33 cellular contexts compared by ENCODE assay signal in genomic region chr6:138582573-138582972, GRCh38.
"Had no signal": no experiment of that assay in that cellular context is flagged by ENCODE, and none has a peak within 500 bp of the region (broad histone marks: within the 10 kb centered on the region; RNA-seq: fewer than 3 reads in every experiment).

No MANE protein-coding gene starts in this region.

- H3K4me3 ChIP-seq: adrenal gland, body of pancreas, esophagus muscularis mucosa, gastrocnemius medialis, heart left ventricle had no signal

- H3K27me3 Mint-ChIP-seq: activated CD4-positive, alpha-beta memory T cell treated with anti-CD3 and anti-CD28 coated beads for 36 hours; activated naive CD4-positive, alpha-beta T cell treated with anti-CD3 and anti-CD28 coated beads, Interleukin-2, amount 50 U/mL, for 24 hours; activated naive CD8-positive, alpha-beta T cell treated with anti-CD3 and anti-CD28 coated beads for 36 hours; activated naive CD8-positive, alpha-beta T cell treated with anti-CD3 and anti-CD28 coated beads, Interleukin-2, amount 50 U/mL, for 24 hours had no signal

- H3K9me3 Mint-ChIP-seq: activated CD4-positive, alpha-beta memory T cell treated with anti-CD3 and anti-CD28 coated beads for 36 hours; activated CD4-positive, alpha-beta T cell treated with anti-CD3 and anti-CD28 coated beads, Interleukin-2, amount 10 ng/mL, durations not matched to agents 24 days and 14 days; activated naive CD4-positive, alpha-beta T cell treated with anti-CD3 and anti-CD28 coated beads for 36 hours; activated naive CD4-positive, alpha-beta T cell treated with anti-CD3 and anti-CD28 coated beads, Interleukin-2, amount 50 U/mL, for 24 hours; activated naive CD8-positive, alpha-beta T cell treated with anti-CD3 and anti-CD28 coated beads for 36 hours; activated naive CD8-positive, alpha-beta T cell treated with anti-CD3 and anti-CD28 coated beads, Interleukin-2, amount 50 U/mL, for 24 hours; activated T-helper 1 cell treated with anti-CD3 and anti-CD28 coated beads, Interleukin-12 subunit alpha, Interleukin-12 subunit beta, Interleukin-2, Interleukin-4 antibody, amounts not matched to agents 30 ng/mL and 10 ng/mL and 1 ng/mL, durations not matched to agents 14 hours and 24 hours and 36 hours; activated T-helper 2 cell treated with anti-CD3 and anti-CD28 coated beads, Interferon-gamma antibody, Interleukin-2, Interleukin-4, amounts not matched to agents 10 μg/mL and 5 μg/mL and 100 μg/mL, durations not matched to agents 14 hours and 24 hours and 36 hours; effector memory CD8-positive, alpha-beta T cell had no signal

- ATAC-seq: activated CD4-positive, alpha-beta T cell treated with anti-CD3 and anti-CD28 coated beads for 36 hours; activated CD8-positive, alpha-beta memory T cell treated with anti-CD3 and anti-CD28 coated beads, Interleukin-2, amount 10 ng/mL, durations not matched to agents 7 days and 5 days; activated CD8-positive, alpha-beta T cell treated with anti-CD3 and anti-CD28 coated beads, Interleukin-2, amount 10 ng/mL, durations not matched to agents 7 days and 5 days; activated naive CD8-positive, alpha-beta T cell treated with anti-CD3 and anti-CD28 coated beads, Interleukin-2, amount 50 U/mL, for 24 hours; body of pancreas; effector memory CD8-positive, alpha-beta T cell; foreskin keratinocyte; gastrocnemius medialis had no signal

- H3K9me3 ChIP-seq: adrenal gland, body of pancreas, esophagus muscularis mucosa, gastrocnemius medialis, heart left ventricle had no signal

- H3K27me3 ChIP-seq: adrenal gland, body of pancreas, esophagus muscularis mucosa, foreskin keratinocyte, gastrocnemius medialis, heart left ventricle had no signal

- H3K4me3 Mint-ChIP-seq: activated CD4-positive, alpha-beta memory T cell treated with anti-CD3 and anti-CD28 coated beads for 36 hours; activated CD4-positive, alpha-beta T cell treated with anti-CD3 and anti-CD28 coated beads for 36 hours; activated CD4-positive, alpha-beta T cell treated with anti-CD3 and anti-CD28 coated beads, Interleukin-2, amount 10 ng/mL, durations not matched to agents 24 days and 14 days; activated CD8-positive, alpha-beta memory T cell treated with anti-CD3 and anti-CD28 coated beads, Interleukin-2, amount 10 ng/mL, durations not matched to agents 7 days and 5 days; activated CD8-positive, alpha-beta T cell treated with anti-CD3 and anti-CD28 coated beads, Interleukin-2, amount 10 ng/mL, durations not matched to agents 7 days and 5 days; activated naive CD4-positive, alpha-beta T cell treated with anti-CD3 and anti-CD28 coated beads for 36 hours; activated naive CD4-positive, alpha-beta T cell treated with anti-CD3 and anti-CD28 coated beads, Interleukin-2, amount 50 U/mL, for 24 hours; activated naive CD8-positive, alpha-beta T cell treated with anti-CD3 and anti-CD28 coated beads for 36 hours; activated naive CD8-positive, alpha-beta T cell treated with anti-CD3 and anti-CD28 coated beads, Interleukin-2, amount 50 U/mL, for 24 hours; activated T-helper 1 cell treated with anti-CD3 and anti-CD28 coated beads, Interleukin-12 subunit alpha, Interleukin-12 subunit beta, Interleukin-2, Interleukin-4 antibody, amounts not matched to agents 30 ng/mL and 10 ng/mL and 1 ng/mL, durations not matched to agents 14 hours and 24 hours and 36 hours; effector memory CD8-positive, alpha-beta T cell had no signal

- H3K27ac Mint-ChIP-seq: activated CD4-positive, alpha-beta memory T cell treated with anti-CD3 and anti-CD28 coated beads for 36 hours; activated CD4-positive, alpha-beta T cell treated with anti-CD3 and anti-CD28 coated beads for 36 hours; activated CD4-positive, alpha-beta T cell treated with anti-CD3 and anti-CD28 coated beads, Interleukin-2, amount 10 ng/mL, durations not matched to agents 24 days and 14 days; activated CD8-positive, alpha-beta memory T cell treated with anti-CD3 and anti-CD28 coated beads, Interleukin-2, amount 10 ng/mL, durations not matched to agents 7 days and 5 days; activated CD8-positive, alpha-beta T cell treated with anti-CD3 and anti-CD28 coated beads, Interleukin-2, amount 10 ng/mL, durations not matched to agents 7 days and 5 days; activated naive CD4-positive, alpha-beta T cell treated with anti-CD3 and anti-CD28 coated beads for 36 hours; activated naive CD4-positive, alpha-beta T cell treated with anti-CD3 and anti-CD28 coated beads, Interleukin-2, amount 50 U/mL, for 24 hours; activated naive CD8-positive, alpha-beta T cell treated with anti-CD3 and anti-CD28 coated beads for 36 hours; activated naive CD8-positive, alpha-beta T cell treated with anti-CD3 and anti-CD28 coated beads, Interleukin-2, amount 50 U/mL, for 24 hours; activated T-helper 1 cell treated with anti-CD3 and anti-CD28 coated beads, Interleukin-12 subunit alpha, Interleukin-12 subunit beta, Interleukin-2, Interleukin-4 antibody, amounts not matched to agents 30 ng/mL and 10 ng/mL and 1 ng/mL, durations not matched to agents 14 hours and 24 hours and 36 hours; activated T-helper 2 cell treated with anti-CD3 and anti-CD28 coated beads, Interferon-gamma antibody, Interleukin-2, Interleukin-4, amounts not matched to agents 10 μg/mL and 5 μg/mL and 100 μg/mL, durations not matched to agents 14 hours and 24 hours and 36 hours; effector memory CD8-positive, alpha-beta T cell had no signal

- H3K36me3 ChIP-seq: adrenal gland, esophagus muscularis mucosa, gastrocnemius medialis, heart left ventricle had no signal

- H3K4me1 ChIP-seq: adrenal gland, body of pancreas, esophagus muscularis mucosa, foreskin keratinocyte, gastrocnemius medialis had no signal

- DNase-seq: activated CD4-positive, alpha-beta memory T cell treated with anti-CD3 and anti-CD28 coated beads for 36 hours; activated CD4-positive, alpha-beta T cell treated with anti-CD3 and anti-CD28 coated beads for 36 hours; activated CD4-positive, alpha-beta T cell treated with anti-CD3 and anti-CD28 coated beads, Interleukin-2, amount 10 ng/mL, durations not matched to agents 24 days and 14 days; activated CD4-positive, CD25-positive, alpha-beta regulatory T cell; activated CD4-positive, CD25-positive, alpha-beta regulatory T cell treated with anti-CD3 and anti-CD28 coated beads, Interleukin-2, amount 50 U/mL, for 72 hours; activated CD8-positive, alpha-beta memory T cell treated with anti-CD3 and anti-CD28 coated beads, Interleukin-2, amount 10 ng/mL, durations not matched to agents 7 days and 5 days; activated CD8-positive, alpha-beta memory T cell treated with anti-CD3 and anti-CD28 coated beads, Interleukin-2, amount 50 U/mL, for 4 hours; activated CD8-positive, alpha-beta T cell treated with anti-CD3 and anti-CD28 coated beads, Interleukin-2, amount 10 ng/mL, durations not matched to agents 7 days and 5 days; activated effector memory CD4-positive, alpha-beta T cell treated with anti-CD3 and anti-CD28 coated beads, Interleukin-2, amount 50 U/mL, for 16 hours; activated naive CD4-positive, alpha-beta T cell treated with anti-CD3 and anti-CD28 coated beads for 36 hours; activated naive CD8-positive, alpha-beta T cell treated with anti-CD3 and anti-CD28 coated beads for 36 hours; activated naive CD8-positive, alpha-beta T cell treated with anti-CD3 and anti-CD28 coated beads, Interleukin-2, amount 50 U/mL, for 24 hours; activated T-cell treated with anti-CD3 and anti-CD28 coated beads, Interleukin-2, amount 50 U/mL, for 1 hour; activated T-cell treated with anti-CD3 and anti-CD28 coated beads, Interleukin-2, amount 50 U/mL, for 48 hours; adrenal gland; amygdala; aorta; body of pancreas; caudate nucleus; cortex of kidney; dermis blood vessel endothelial cell; effector CD4-positive, alpha-beta T cell; effector memory CD8-positive, alpha-beta T cell; erythroblast; foreskin keratinocyte; gastrocnemius medialis; glutamatergic neuron; heart left ventricle; T-helper 2 cell had no signal

- H3K36me3 Mint-ChIP-seq: activated CD4-positive, alpha-beta memory T cell treated with anti-CD3 and anti-CD28 coated beads for 36 hours; activated CD8-positive, alpha-beta memory T cell treated with anti-CD3 and anti-CD28 coated beads, Interleukin-2, amount 10 ng/mL, durations not matched to agents 7 days and 5 days; activated naive CD4-positive, alpha-beta T cell treated with anti-CD3 and anti-CD28 coated beads, Interleukin-2, amount 50 U/mL, for 24 hours; activated naive CD8-positive, alpha-beta T cell treated with anti-CD3 and anti-CD28 coated beads for 36 hours had no signal

- H3K27ac ChIP-seq: adrenal gland, body of pancreas, esophagus muscularis mucosa, foreskin keratinocyte, gastrocnemius medialis, heart left ventricle had no signal

- H3K4me1 Mint-ChIP-seq: activated CD4-positive, alpha-beta T cell treated with anti-CD3 and anti-CD28 coated beads for 36 hours; activated naive CD4-positive, alpha-beta T cell treated with anti-CD3 and anti-CD28 coated beads, Interleukin-2, amount 50 U/mL, for 24 hours had no signal
